ENCODE assay signal across 22 cellular contexts in genomic region chr11:77375114-77375513, GRCh38.
DNase-seq lines count a peak whose midpoint lies in the region; ATAC-seq and TF ChIP-seq lines count a peak whose summit lies in the region.
"Had no signal": no experiment of that assay in that cellular context is flagged by ENCODE, and none has a peak within 500 bp of the region (broad histone marks: within the 10 kb centered on the region; RNA-seq: fewer than 3 reads in every experiment).

No MANE protein-coding gene starts in this region.

- peaks cover 14% of the 10 kb centered on the region for H3K36me3 Mint-ChIP-seq in natural killer cell treated with Interleukin-12 subunit alpha and Interleukin-12 subunit beta and Interleukin-15 and Interleukin-18, amount 100 ng/mL, for 72 hours

- intact Hi-C loops in lower lobe of right lung (cut with DNase I): no loop called here

- peak; percentile 5 for DNase-seq in AG08395 (ENCODE audit: low spot score)
- DNase-seq in M059J (ENCODE audit: low read depth): peak; percentile 11
- DNase-seq in brain microvascular endothelial cell: peak; percentile 35
- DNase-seq in fibroblast of the aortic adventitia (ENCODE audit: low read depth): peak; percentile 44
- no peak for DNase-seq in NK-92 treated with Interleukin-12 subunit alpha and Interleukin-12 subunit beta, amount 100 ng/mL, for 24 hours (lab: John Stamatoyannopoulos, UW)
- no peak for DNase-seq in natural killer cell treated with Interleukin-12 subunit alpha and Interleukin-12 subunit beta and Interleukin-15 and Interleukin-18, amount 100 ng/mL, for 72 hours (ENCODE audit: low spot score)
- DNase-seq in lower lobe of right lung: no peak
- DNase-seq: endodermal cell; left cardiac atrium; MM.1S; stimulated activated CD4-positive, alpha-beta T cell treated with anti-CD3 and anti-CD28 coated beads, Interleukin-2, amount 100 ng/mL, for 48 hours; stomach; T1000; upper lobe of right lung had no signal

- no peak overlapping the region for H3K27ac Mint-ChIP-seq in natural killer cell treated with Interleukin-12 subunit alpha and Interleukin-12 subunit beta and Interleukin-15 and Interleukin-18, amount 100 ng/mL, for 72 hours
- H3K27ac Mint-ChIP-seq: activated T-helper 2 cell treated with anti-CD3 and anti-CD28 coated beads, Interferon-gamma antibody, Interleukin-2, Interleukin-4, amounts not matched to agents 10 μg/mL and 5 μg/mL and 100 μg/mL, durations not matched to agents 14 hours and 24 hours and 36 hours; endodermal cell had no signal

- ATAC-seq in natural killer cell treated with Interleukin-12 subunit alpha and Interleukin-12 subunit beta and Interleukin-15 and Interleukin-18, amount 100 ng/mL, for 72 hours: no peak
- ATAC-seq in GM21529 (IDR thresholded peaks at IDR 0.05; ENCODE audit: unreplicated experiment) (no peak), lower lobe of right lung (no peak)
- ATAC-seq: A549; activated CD4-positive, CD25-positive, alpha-beta regulatory T cell treated with anti-CD3 and anti-CD28 coated beads, Interleukin-2, amount 50 U/mL, for 24 hours; gastroesophageal sphincter; left cardiac atrium; Panc1; upper lobe of right lung had no signal

- TF ChIP-seq CTCF in brain microvascular endothelial cell (IDR thresholded peaks at IDR 0.05; ENCODE audit: low read depth, low read length, missing control alignments): no peak
- no peak for TF ChIP-seq CTCF in fibroblast of the aortic adventitia (IDR thresholded peaks at IDR 0.05; ENCODE audit: insufficient read depth, low read length)
- no peak for TF ChIP-seq CTCF in lower lobe of right lung (IDR thresholded peaks at IDR 0.05)

- no peak overlapping the region for H3K4me3 ChIP-seq in brain microvascular endothelial cell (ENCODE audit: low read depth, low read length)
- no peak overlapping the region for H3K4me3 ChIP-seq in fibroblast of the aortic adventitia (ENCODE audit: low read depth, low read length)
- H3K4me3 ChIP-seq in lower lobe of right lung: no peak overlapping the region
- H3K4me3 ChIP-seq: A549; BLaER1 treated with 17β-estradiol and CSF1 and Interleukin-3, amounts not matched to agents 10 nM and 100 nM; gastroesophageal sphincter; prostate gland; stomach; upper lobe of right lung had no signal

- H3K4me1 ChIP-seq in lower lobe of right lung: no peaks in the 10 kb centered on the region
- H3K4me1 ChIP-seq: A549, gastroesophageal sphincter, prostate gland, upper lobe of right lung had no signal

- H3K27me3 Mint-ChIP-seq in natural killer cell treated with Interleukin-12 subunit alpha and Interleukin-12 subunit beta and Interleukin-15 and Interleukin-18, amount 100 ng/mL, for 72 hours: no peaks in the 10 kb centered on the region

- H3K9me3 ChIP-seq in lower lobe of right lung: no peaks in the 10 kb centered on the region
- H3K9me3 ChIP-seq: A549; BLaER1 treated with 17β-estradiol and CSF1 and Interleukin-3, amounts not matched to agents 10 nM and 100 nM; gastroesophageal sphincter; prostate gland; stomach; upper lobe of right lung had no signal

- in situ Hi-C loops in brain microvascular endothelial cell (cut with HindIII; ENCODE audit: low pct_ligation_motif_present, low sequenced_read_pairs): no loop called here

- no peaks in the 10 kb centered on the region for H3K9me3 Mint-ChIP-seq in natural killer cell treated with Interleukin-12 subunit alpha and Interleukin-12 subunit beta and Interleukin-15 and Interleukin-18, amount 100 ng/mL, for 72 hours
- H3K9me3 Mint-ChIP-seq: activated T-helper 2 cell treated with anti-CD3 and anti-CD28 coated beads, Interferon-gamma antibody, Interleukin-2, Interleukin-4, amounts not matched to agents 10 μg/mL and 5 μg/mL and 100 μg/mL, durations not matched to agents 14 hours and 24 hours and 36 hours; endodermal cell had no signal

- H3K27ac ChIP-seq in brain microvascular endothelial cell (peak overlapping the region; percentile 65), lower lobe of right lung (no peak overlapping the region)
- H3K27ac ChIP-seq: A549; BLaER1 treated with 17β-estradiol and CSF1 and Interleukin-3, amounts not matched to agents 10 nM and 100 nM; gastroesophageal sphincter; prostate gland; stomach; upper lobe of right lung had no signal

- H3K4me1 Mint-ChIP-seq in natural killer cell treated with Interleukin-12 subunit alpha and Interleukin-12 subunit beta and Interleukin-15 and Interleukin-18, amount 100 ng/mL, for 72 hours (ENCODE audit: low read depth in 2 of 2): no peaks in the 10 kb centered on the region
- H3K4me1 Mint-ChIP-seq: endodermal cell had no signal

- no peak overlapping the region for H3K4me3 Mint-ChIP-seq in natural killer cell treated with Interleukin-12 subunit alpha and Interleukin-12 subunit beta and Interleukin-15 and Interleukin-18, amount 100 ng/mL, for 72 hours
- H3K4me3 Mint-ChIP-seq: endodermal cell had no signal

- H3K27me3 ChIP-seq in brain microvascular endothelial cell (replicated peaks) (no peaks in the 10 kb centered on the region), lower lobe of right lung (ENCODE audit: low read depth) (no peaks in the 10 kb centered on the region)
- H3K27me3 ChIP-seq: BLaER1 treated with 17β-estradiol and CSF1 and Interleukin-3, amounts not matched to agents 10 nM and 100 nM; gastroesophageal sphincter; stomach; upper lobe of right lung had no signal

- H3K36me3 ChIP-seq in brain microvascular endothelial cell (replicated peaks) (no peaks in the 10 kb centered on the region), lower lobe of right lung (peaks cover 44% of the 10 kb centered on the region)
- H3K36me3 ChIP-seq: prostate gland had no signal

Comparison
In these comparisons a context has a peak if more than half of its experiments do, and no peak if none do; other contexts are left out.
1. DNase-seq: peak in AG08395 (single experiment), M059J (single experiment), brain microvascular endothelial cell (single experiment) and fibroblast of the aortic adventitia (single experiment); none in NK-92 treated with Interleukin-12 subunit alpha and Interleukin-12 subunit beta, amount 100 ng/mL, for 24 hours (single experiment), natural killer cell treated with Interleukin-12 subunit alpha and Interleukin-12 subunit beta and Interleukin-15 and Interleukin-18, amount 100 ng/mL, for 72 hours (single experiment) and lower lobe of right lung (single experiment).